Comparison of ENCODE assay signal across 22 cellular contexts in the genomic region with DNA sequence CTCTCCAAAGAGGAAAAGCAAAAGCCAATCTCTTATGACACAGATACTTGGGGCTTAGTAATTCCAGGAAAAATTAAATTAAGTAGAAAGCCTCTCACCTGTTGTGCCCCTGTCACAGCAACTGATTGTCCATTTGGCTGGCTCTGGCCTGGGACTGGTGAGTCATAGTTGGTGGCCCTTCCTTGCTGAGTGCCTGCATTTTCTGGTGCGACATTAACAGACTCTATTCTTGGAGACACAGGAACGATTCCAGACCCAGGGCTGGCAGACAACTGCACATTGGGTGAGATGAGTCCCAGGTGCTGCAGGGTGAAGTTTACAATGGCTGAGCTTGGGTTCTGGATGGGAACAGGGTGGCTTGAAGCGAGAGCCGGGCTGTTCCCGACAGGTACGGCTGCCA. TPM values are rescaled to one million over a fixed set of nuclear protein-coding genes. Genes with fewer than 3 reads are reported as not detected.
"Had no signal": no experiment of that assay in that cellular context is flagged by ENCODE, and none has a peak within 500 bp of the region (broad histone marks: within the 10 kb centered on the region; RNA-seq: fewer than 3 reads in every experiment).

No MANE protein-coding gene starts in this region.

- H3K4me1 ChIP-seq: gastroesophageal sphincter, left lung, thyroid gland had no signal

- H3K9me3 ChIP-seq: esophagus squamous epithelium, left lung, thyroid gland had no signal

- ATAC-seq: activated naive CD4-positive, alpha-beta T cell treated with anti-CD3 and anti-CD28 coated beads, Interleukin-2, amount 50 U/mL, for 72 hours; effector memory CD8-positive, alpha-beta T cell; gastroesophageal sphincter; left lung; WTC11 had no signal

- H3K36me3 ChIP-seq: brain microvascular endothelial cell, gastroesophageal sphincter, thyroid gland had no signal

- H3K4me3 ChIP-seq: dorsolateral prefrontal cortex, esophagus squamous epithelium, gastroesophageal sphincter, left lung, thyroid gland had no signal

- H3K27me3 ChIP-seq: brain microvascular endothelial cell, dorsolateral prefrontal cortex, esophagus squamous epithelium, left lung, thyroid gland had no signal

- H3K27ac ChIP-seq: brain microvascular endothelial cell, dorsolateral prefrontal cortex, esophagus squamous epithelium, gastroesophageal sphincter, left lung, thyroid gland had no signal

- DNase-seq: activated T-cell treated with anti-CD3 and anti-CD28 coated beads, Interleukin-2, amount 50 U/mL, for 1 hour; aorta; brain microvascular endothelial cell; central memory CD4-positive, alpha-beta T cell; dorsolateral prefrontal cortex; effector memory CD8-positive, alpha-beta T cell; esophagus squamous epithelium; head of caudate nucleus; kidney; left lung; mammary epithelial cell; occipital lobe; stimulated activated CD4-positive, alpha-beta T cell treated with anti-CD3 and anti-CD28 coated beads, Interleukin-4, amount 100 ng/mL, for 24 hours; stimulated activated naive CD4-positive, alpha-beta T cell treated with Interleukin-2 at 50 U/mL for 16 hours; T1000; thyroid gland had no signal

RNA-seq across cellular contexts. Expression of a gene that starts 15.6 kb away (rescaled TPM):
- total RNA-seq: thyroid gland had no signal

RNA-seq across cellular contexts. Expression of a gene that starts 23.3 kb away (rescaled TPM):
- total RNA-seq: activated naive CD4-positive, alpha-beta T cell treated with anti-CD3 and anti-CD28 coated beads, Interleukin-2, amount 50 U/mL, for 72 hours; aorta; dorsolateral prefrontal cortex; esophagus squamous epithelium; kidney; mammary epithelial cell; neural crest cell; renal cortical epithelial cell; subcutaneous adipose tissue; thyroid gland; WTC11 had no signal
- polyA plus RNA-seq: mammary epithelial cell had no signal
